ENCODE assay signal across 8 cellular contexts in genomic region chr17:42276359-42276608, GRCh38. TPM values are rescaled to one million over a fixed set of nuclear protein-coding genes. Genes with fewer than 3 reads are reported as not detected.
DNase-seq lines count a peak whose midpoint lies in the region; ATAC-seq and TF ChIP-seq lines count a peak whose summit lies in the region.

TSS of gene STAT5B (minus strand) at chr17:42276391. CDS start at chr17:42232127, 44,264 bp downstream.

- peak within 1 kb of the TSS; percentile 89 to 97 for H3K4me3 ChIP-seq in neutrophil (ENCODE audit: low read depth in 1 of 2, low read length in 1 of 2)

- DNase-seq in AG20443 (ENCODE audit: low spot score) (peak; percentile 96), SK-MEL-5 (ENCODE audit: low read depth, low spot score) (peak; percentile 58), glomerular endothelial cell (ENCODE audit: extremely low read depth, low read depth, low spot score) (no peak), ureter (ENCODE audit: low spot score) (peak; percentile 60)

- no peaks in the 10 kb centered on the region for H3K9me3 Mint-ChIP-seq in activated naive CD4-positive, alpha-beta T cell treated with anti-CD3 and anti-CD28 coated beads, Interleukin-2, amount 50 U/mL, for 24 hours

- in situ Hi-C loops in SK-MEL-5 (cut with HindIII; ENCODE audit: low pct_unique_long_range_greater_than_20kb, low sequenced_read_pairs) = no loop called here

- H3K27me3 ChIP-seq in neutrophil = no peaks in the 10 kb centered on the region

- peak within 1 kb of the TSS; percentile 99 for H3K4me3 Mint-ChIP-seq in activated naive CD4-positive, alpha-beta T cell treated with anti-CD3 and anti-CD28 coated beads, Interleukin-2, amount 50 U/mL, for 24 hours

- no peak for TF ChIP-seq CTCF in neutrophil (IDR thresholded peaks at IDR 0.05)

- no peaks in the 10 kb centered on the region for H3K27me3 Mint-ChIP-seq in activated naive CD4-positive, alpha-beta T cell treated with anti-CD3 and anti-CD28 coated beads, Interleukin-2, amount 50 U/mL, for 24 hours

- peak; percentile 62 for ATAC-seq in GM18907 (IDR thresholded peaks at IDR 0.05; ENCODE audit: unreplicated experiment)
- peak; percentile 43 for ATAC-seq in HG03571 (IDR thresholded peaks at IDR 0.05; ENCODE audit: unreplicated experiment)

- peak within 1 kb of the TSS; percentile 90 for H3K27ac ChIP-seq in neutrophil

- peaks cover 37 to 49% of the 10 kb centered on the region in 2 experiments for H3K4me1 ChIP-seq in neutrophil (ENCODE audit: control insufficient read depth in 1 of 2, insufficient read depth in 1 of 2, low read depth in 1 of 2, low read length in 1 of 2)

- no peaks in the 10 kb centered on the region for H3K36me3 ChIP-seq in neutrophil

- H3K27ac Mint-ChIP-seq in activated naive CD4-positive, alpha-beta T cell treated with anti-CD3 and anti-CD28 coated beads, Interleukin-2, amount 50 U/mL, for 24 hours = peak within 1 kb of the TSS; percentile 98

- peaks cover 49% of the 10 kb centered on the region for H3K4me1 Mint-ChIP-seq in activated naive CD4-positive, alpha-beta T cell treated with anti-CD3 and anti-CD28 coated beads, Interleukin-2, amount 50 U/mL, for 24 hours

- H3K9me3 ChIP-seq in neutrophil = no peaks in the 10 kb centered on the region

- peaks cover 11% of the 10 kb centered on the region for H3K36me3 Mint-ChIP-seq in activated naive CD4-positive, alpha-beta T cell treated with anti-CD3 and anti-CD28 coated beads, Interleukin-2, amount 50 U/mL, for 24 hours

RNA-seq across cellular contexts. Expression of gene STAT5B, which starts in this region (rescaled TPM):
- 33.4 and 37.2 TPM in 2 replicates for total RNA-seq in SK-MEL-5 (2014; rRNA removed; shearing (Covaris generic))
- polyA plus RNA-seq in SK-MEL-5 (2015; cell fraction: cytosol; rRNA removed) = 42.9 and 48.2 TPM in 2 replicates
- 87.6 and 95.2 TPM in 2 replicates for polyA plus RNA-seq in SK-MEL-5 (2015; cell fraction: nucleus; rRNA removed)
- total RNA-seq in glomerular endothelial cell (31.0 and 48.5 TPM in 2 replicates), ureter (64.0 TPM)
